Comparison of ENCODE assay signal across 1 cellular context in the genomic region with DNA sequence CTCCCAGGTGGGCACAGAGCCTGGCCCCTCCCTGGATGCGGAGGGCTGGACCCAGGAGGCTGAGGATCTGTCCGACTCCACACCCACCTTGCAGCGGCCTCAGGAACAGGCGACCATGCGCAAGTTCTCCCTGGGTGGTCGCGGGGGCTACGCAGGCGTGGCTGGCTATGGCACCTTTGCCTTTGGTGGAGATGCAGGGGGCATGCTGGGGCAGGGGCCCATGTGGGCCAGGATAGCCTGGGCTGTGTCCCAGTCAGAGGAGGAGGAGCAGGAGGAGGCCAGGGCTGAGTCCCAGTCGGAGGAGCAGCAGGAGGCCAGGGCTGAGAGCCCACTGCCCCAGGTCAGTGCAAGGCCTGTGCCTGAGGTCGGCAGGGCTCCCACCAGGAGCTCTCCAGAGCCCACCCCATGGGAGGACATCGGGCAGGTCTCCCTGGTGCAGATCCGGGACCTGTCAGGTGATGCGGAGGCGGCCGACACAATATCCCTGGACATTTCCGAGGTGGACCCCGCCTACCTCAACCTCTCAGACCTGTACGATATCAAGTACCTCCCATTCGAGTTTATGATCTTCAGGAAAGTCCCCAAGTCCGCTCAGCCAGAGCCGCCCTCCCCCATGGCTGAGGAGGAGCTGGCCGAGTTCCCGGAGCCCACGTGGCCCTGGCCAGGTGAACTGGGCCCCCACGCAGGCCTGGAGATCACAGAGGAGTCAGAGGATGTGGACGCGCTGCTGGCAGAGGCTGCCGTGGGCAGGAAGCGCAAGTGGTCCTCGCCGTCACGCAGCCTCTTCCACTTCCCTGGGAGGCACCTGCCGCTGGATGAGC.
TF ChIP-seq lines count a peak whose summit lies in the region.

No MANE protein-coding gene starts in this region.

TF ChIP-seq in H1, 55 proteins besides CTCF, POLR2A, EP300 and RAD21:
- TF ChIP-seq BCL11A (IDR thresholded peaks at IDR 0.05; ENCODE audit: low read depth in 2 of 2, low read length in 2 of 2) (no peak), TEAD4 (IDR thresholded peaks at IDR 0.05; ENCODE audit: low read depth, low read length) (no peak), RXRA (IDR thresholded peaks at IDR 0.05; ENCODE audit: insufficient read depth, low read depth, low read length) (no peak), BACH1 (IDR thresholded peaks at IDR 0.05; ENCODE audit: low read length) (no peak), MAFK (IDR thresholded peaks at IDR 0.05; ENCODE audit: low read depth, low read length) (no peak), POU5F1 (IDR thresholded peaks at IDR 0.05; ENCODE audit: low read depth, low read length) (no peak), NANOG (IDR thresholded peaks at IDR 0.05; ENCODE audit: insufficient read depth, low read depth, low read length, poor library complexity, severe bottlenecking) (no peak), FOSL1 (IDR thresholded peaks at IDR 0.05; ENCODE audit: insufficient read depth, low read depth, low read length) (no peak), KDM1A (IDR thresholded peaks at IDR 0.05; ENCODE audit: borderline replicate concordance, low read length) (no peak), TAF1 (IDR thresholded peaks at IDR 0.05; ENCODE audit: low read depth, low read length) (no peak), KDM4A (IDR thresholded peaks at IDR 0.05; ENCODE audit: low read depth, low read length, severe bottlenecking) (no peak), KDM5A (IDR thresholded peaks at IDR 0.05; ENCODE audit: low read length) (no peak), RBBP5 (IDR thresholded peaks at IDR 0.05; ENCODE audit: borderline replicate concordance, low read depth, low read length) (no peak), SAP30 (IDR thresholded peaks at IDR 0.05; ENCODE audit: insufficient read depth, insufficient replicate concordance, low read length) (no peak), ZNF274 (IDR thresholded peaks at IDR 0.05; ENCODE audit: borderline replicate concordance, extremely low read depth, low read length) (no peak), SRF (IDR thresholded peaks at IDR 0.05; ENCODE audit: low read depth, low read length) (no peak)
- TF ChIP-seq, protein P1, sequence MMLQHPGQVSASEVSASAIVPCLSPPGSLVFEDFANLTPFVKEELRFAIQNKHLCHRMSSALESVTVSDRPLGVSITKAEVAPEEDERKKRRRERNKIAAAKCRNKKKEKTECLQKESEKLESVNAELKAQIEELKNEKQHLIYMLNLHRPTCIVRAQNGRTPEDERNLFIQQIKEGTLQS (IDR thresholded peaks at IDR 0.05; ENCODE audit: insufficient read depth, low read depth, low read length), result no peak
